ENCODE assay signal across 13 cellular contexts in the genomic region with DNA sequence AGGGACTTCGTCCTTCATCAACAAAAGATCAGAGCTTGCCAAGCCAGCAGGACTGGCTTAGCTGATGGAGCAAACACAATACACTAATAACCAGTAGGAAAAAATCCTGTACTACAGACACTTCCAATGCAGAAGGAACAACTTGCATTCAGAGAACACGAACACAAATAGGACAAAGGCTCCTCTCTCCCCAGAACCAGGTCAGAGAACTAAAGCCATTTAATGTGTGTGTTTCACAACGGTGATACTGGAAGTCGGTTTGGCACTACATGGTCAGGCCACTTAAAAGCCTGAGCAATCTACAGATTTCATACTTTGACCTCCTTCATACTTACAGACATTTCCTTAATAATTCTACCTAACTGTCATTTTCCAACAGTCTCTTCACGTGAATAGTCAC.
"Had no signal": no experiment of that assay in that cellular context is flagged by ENCODE, and none has a peak within 500 bp of the region (broad histone marks: within the 10 kb centered on the region; RNA-seq: fewer than 3 reads in every experiment).

No MANE protein-coding gene starts in this region.

- H3K4me3 ChIP-seq: colonic mucosa, esophagus muscularis mucosa, transverse colon had no signal

- ATAC-seq: natural killer cell, sciatic nerve, SK-N-SH treated with all-trans-retinoic acid at 6 μM for 48 hours had no signal

- H3K9me3 ChIP-seq: colonic mucosa, esophagus muscularis mucosa, transverse colon had no signal

- DNase-seq: activated CD4-positive, alpha-beta T cell treated with anti-CD3 and anti-CD28 coated beads for 1 hour; activated CD4-positive, alpha-beta T cell treated with anti-CD3 and anti-CD28 coated beads, Interleukin-2, amount 50 U/mL, for 48 hours; colonic mucosa; glutamatergic neuron; mesenchymal stem cell; natural killer cell; SHP77; stimulated activated CD4-positive, alpha-beta T cell treated with anti-CD3 and anti-CD28 coated beads, Interleukin-1b, Interleukin-23, amount 100 ng/mL, for 48 hours; T-helper 1 cell; transverse colon had no signal

- H3K9me3 Mint-ChIP-seq: natural killer cell had no signal

- H3K27ac ChIP-seq: colonic mucosa, esophagus muscularis mucosa, transverse colon had no signal

- H3K27me3 ChIP-seq: colonic mucosa, esophagus muscularis mucosa, transverse colon had no signal

- H3K4me3 Mint-ChIP-seq: natural killer cell had no signal

- H3K36me3 Mint-ChIP-seq: natural killer cell had no signal
